9 cellular contexts compared by ENCODE assay signal in the genomic region with DNA sequence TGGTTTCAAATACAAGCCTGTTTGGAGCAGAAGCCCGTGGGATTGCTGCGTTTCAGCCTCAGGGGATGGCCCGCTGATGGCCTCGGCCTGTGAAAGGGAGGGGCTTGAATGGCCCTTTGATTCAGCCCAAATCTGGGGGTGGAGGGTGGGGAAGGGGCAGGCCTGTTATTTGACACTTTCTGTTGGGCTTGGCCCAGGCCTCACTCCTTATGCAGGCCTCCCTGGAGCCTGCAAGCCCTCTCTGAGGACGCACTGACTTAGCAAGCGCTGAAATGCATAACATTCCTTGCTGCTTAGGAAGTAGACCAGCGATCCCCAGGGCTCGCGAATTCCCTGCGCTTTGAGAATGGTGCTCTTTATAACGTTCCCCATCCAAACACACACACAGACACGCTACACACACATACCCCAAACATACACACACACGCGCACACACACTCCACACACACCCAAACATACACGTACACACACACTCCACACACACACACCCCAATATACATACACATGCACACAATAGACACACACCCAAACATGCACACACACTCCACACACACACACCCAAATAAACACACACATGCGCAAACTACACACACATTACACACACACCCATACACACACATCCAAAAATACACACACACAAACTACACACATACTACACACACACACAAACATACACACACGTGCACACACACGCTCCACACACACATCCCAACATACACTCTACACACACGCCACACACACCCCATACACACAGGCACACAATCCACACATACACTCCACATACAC. TPM values are rescaled to one million over a fixed set of nuclear protein-coding genes. Genes with fewer than 3 reads are reported as not detected.
DNase-seq lines count a peak whose midpoint lies in the region; ATAC-seq, FAIRE-seq and TF ChIP-seq lines count a peak whose summit lies in the region.
"Had no signal": no experiment of that assay in that cellular context is flagged by ENCODE, and none has a peak within 500 bp of the region (broad histone marks: within the 10 kb centered on the region; RNA-seq: fewer than 3 reads in every experiment).

No MANE protein-coding gene starts in this region.

- H3K4me3 Mint-ChIP-seq in activated T-helper 2 cell treated with anti-CD3 and anti-CD28 coated beads, Interferon-gamma antibody, Interleukin-2, Interleukin-4, amounts not matched to agents 10 μg/mL and 5 μg/mL and 100 μg/mL, durations not matched to agents 14 hours and 24 hours and 36 hours (ENCODE audit: low read depth) = no peak overlapping the region

- intact Hi-C loops in breast epithelium (cut with DNase I; ENCODE audit: low total_unique reads) (no loop called here), kidney (cut with DNase I) (no loop called here), thyroid gland (cut with DNase I) (no loop called here)
- intact Hi-C loops in activated T-helper 2 cell treated with anti-CD3 and anti-CD28 coated beads, Interferon-gamma antibody, Interleukin-2, Interleukin-4, amounts not matched to agents 10 μg/mL and 5 μg/mL and 100 μg/mL, durations not matched to agents 14 hours and 24 hours and 36 hours (cut with micrococcal nuclease) = no loop called here

- H3K36me3 ChIP-seq in breast epithelium (no peaks in the 10 kb centered on the region), kidney (ENCODE audit: control insufficient read depth in 1 of 2, insufficient read depth in 2 of 2, low read length in 2 of 2) (no peaks in the 10 kb centered on the region), thyroid gland (no peaks in the 10 kb centered on the region)

- H3K4me3 ChIP-seq in breast epithelium = peak overlapping the region in 2 of 3 donors; percentile 9 to 49
- H3K4me3 ChIP-seq in kidney (ENCODE audit: low read length in 2 of 2) = peak overlapping the region in 1 of 2 donors; percentile 13
- H3K4me3 ChIP-seq in thyroid gland (replicated peaks in 1 of 3) = no peak overlapping the region

- no peak for TF ChIP-seq POLR2A in breast epithelium (IDR thresholded peaks at IDR 0.05)
- peak in 1 of 2 donors; percentile 63 for TF ChIP-seq POLR2A in thyroid gland (IDR thresholded peaks at IDR 0.05)

- DNase-seq in A172 (ENCODE audit: low spot score) (peak; percentile 85), HS-5 (ENCODE audit: low read depth) (peak; percentile 16), breast epithelium (ENCODE audit: low spot score in 2 of 2) (peak; percentile 76 to 79), kidney (peak; percentile 97), thyroid gland (peak; percentile 93 to 94), NOMO-1 treated with DMSO at 0.1 percent for 48 hours (lab: John Stamatoyannopoulos, UW; ENCODE audit: unreplicated experiment) (no peak)
- DNase-seq in activated T-helper 2 cell treated with anti-CD3 and anti-CD28 coated beads, Interferon-gamma antibody, Interleukin-2, Interleukin-4, amounts not matched to agents 10 μg/mL and 5 μg/mL and 100 μg/mL, durations not matched to agents 14 hours and 24 hours and 36 hours (ENCODE audit: low spot score) = no peak

- H3K27me3 Mint-ChIP-seq in activated T-helper 2 cell treated with anti-CD3 and anti-CD28 coated beads, Interferon-gamma antibody, Interleukin-2, Interleukin-4, amounts not matched to agents 10 μg/mL and 5 μg/mL and 100 μg/mL, durations not matched to agents 14 hours and 24 hours and 36 hours (ENCODE audit: low read depth) = peaks cover 2% of the 10 kb centered on the region

- H3K27ac Mint-ChIP-seq in activated T-helper 2 cell treated with anti-CD3 and anti-CD28 coated beads, Interferon-gamma antibody, Interleukin-2, Interleukin-4, amounts not matched to agents 10 μg/mL and 5 μg/mL and 100 μg/mL, durations not matched to agents 14 hours and 24 hours and 36 hours = no peak overlapping the region

- no peaks in the 10 kb centered on the region for H3K27me3 ChIP-seq in breast epithelium
- H3K27me3 ChIP-seq in thyroid gland = no peaks in the 10 kb centered on the region

- H3K27ac ChIP-seq in breast epithelium (peak overlapping the region; percentile 54 to 88), kidney (ENCODE audit: low read depth in 2 of 2, low read length in 2 of 2) (peak overlapping the region; percentile 58 to 73), thyroid gland (peak overlapping the region; percentile 45 to 74 (median 69))

- no peaks in the 10 kb centered on the region for H3K4me1 ChIP-seq in breast epithelium
- peaks cover 7 to 14% of the 10 kb centered on the region in 2 donors for H3K4me1 ChIP-seq in kidney (ENCODE audit: control insufficient read depth in 1 of 2, insufficient read depth in 1 of 2, low read depth in 1 of 2, low read length in 2 of 2)
- H3K4me1 ChIP-seq in thyroid gland = peaks cover 7 to 30% of the 10 kb centered on the region in 2 donors

- peaks cover 7% of the 10 kb centered on the region for H3K4me1 Mint-ChIP-seq in activated T-helper 2 cell treated with anti-CD3 and anti-CD28 coated beads, Interferon-gamma antibody, Interleukin-2, Interleukin-4, amounts not matched to agents 10 μg/mL and 5 μg/mL and 100 μg/mL, durations not matched to agents 14 hours and 24 hours and 36 hours (ENCODE audit: low read depth)

- no peak for TF ChIP-seq CTCF in breast epithelium (IDR thresholded peaks at IDR 0.05)
- no peak for TF ChIP-seq CTCF in kidney (IDR thresholded peaks at IDR 0.05; ENCODE audit: borderline replicate concordance, extremely low read depth, insufficient read depth)
- TF ChIP-seq CTCF in thyroid gland (IDR thresholded peaks at IDR 0.05) = no peak

- WGBS in thyroid gland, 2 donors = 44 to 49% methylated on average over 19 of the region's 19 CpGs

- peaks cover 3% of the 10 kb centered on the region for H3K36me3 Mint-ChIP-seq in activated T-helper 2 cell treated with anti-CD3 and anti-CD28 coated beads, Interferon-gamma antibody, Interleukin-2, Interleukin-4, amounts not matched to agents 10 μg/mL and 5 μg/mL and 100 μg/mL, durations not matched to agents 14 hours and 24 hours and 36 hours (ENCODE audit: low read depth)

- no peak for FAIRE-seq in kidney (lab: Jason Lieb, UNC)

- ATAC-seq in HG03432 (IDR thresholded peaks at IDR 0.05; ENCODE audit: unreplicated experiment) = no peak

- no peak overlapping the region for H3K9ac ChIP-seq in kidney (ENCODE audit: low read length in 2 of 2)

- H3K9me3 Mint-ChIP-seq in activated T-helper 2 cell treated with anti-CD3 and anti-CD28 coated beads, Interferon-gamma antibody, Interleukin-2, Interleukin-4, amounts not matched to agents 10 μg/mL and 5 μg/mL and 100 μg/mL, durations not matched to agents 14 hours and 24 hours and 36 hours = peaks cover 7% of the 10 kb centered on the region

- H3K9me3 ChIP-seq in breast epithelium (no peaks in the 10 kb centered on the region), kidney (ENCODE audit: control insufficient read depth in 1 of 2, low read length in 2 of 2) (no peaks in the 10 kb centered on the region), thyroid gland (no peaks in the 10 kb centered on the region)

RNA-seq across cellular contexts. Expression of a gene that starts 29.6 kb away (rescaled TPM):
- not detected in 2 replicates for total RNA-seq in A172 (2014; rRNA removed; shearing (Covaris generic))
- total RNA-seq in breast epithelium = 1 to 10 TPM in 2 of 3 donors, under 1 TPM in 1; 0.48 to 1.3 (median 1.3) TPM
- 2.0 TPM for total RNA-seq in kidney
- polyA plus RNA-seq in kidney (ENCODE audit: insufficient read depth, low read depth, low replicate concordance) = 0.11 TPM
- total RNA-seq in thyroid gland = under 1 TPM in 2 of 4 donors, not detected in 2; 0.10 to 0.83 TPM
- total RNA-seq in activated T-helper 2 cell treated with anti-CD3 and anti-CD28 coated beads, Interferon-gamma antibody, Interleukin-2, Interleukin-4, amounts not matched to agents 10 μg/mL and 5 μg/mL and 100 μg/mL, durations not matched to agents 14 hours and 24 hours and 36 hours = not detected in 2 replicates
- total RNA-seq: activated CD8-positive, alpha-beta memory T cell treated with anti-CD3 and anti-CD28 coated beads for 36 hours had no signal

RNA-seq across cellular contexts. Expression of a gene that starts 51.4 kb away (rescaled TPM):
- total RNA-seq in A172 (2014; rRNA removed; shearing (Covaris generic)) = 0.60 and 4.6 TPM in 2 replicates
- total RNA-seq in breast epithelium (10 to 100 TPM; 13.1 to 39.7 (median 18.7) TPM), kidney (18.0 TPM), thyroid gland (10 to 100 TPM in 1 of 4 donors, 1 to 10 TPM in 3; 4.0 to 12.8 (median 7.5) TPM)
- polyA plus RNA-seq in kidney (ENCODE audit: insufficient read depth, low read depth, low replicate concordance) = 1.8 TPM
- total RNA-seq in activated T-helper 2 cell treated with anti-CD3 and anti-CD28 coated beads, Interferon-gamma antibody, Interleukin-2, Interleukin-4, amounts not matched to agents 10 μg/mL and 5 μg/mL and 100 μg/mL, durations not matched to agents 14 hours and 24 hours and 36 hours = 0.34 and 0.67 TPM in 2 replicates

Comparison
In these comparisons a context has a peak if more than half of its experiments do, and no peak if none do; other contexts are left out.
1. DNase-seq: peak in A172 (single experiment), HS-5 (single experiment), breast epithelium (2 of 2), kidney (single experiment) and thyroid gland (2 of 2); none in activated T-helper 2 cell treated with anti-CD3 and anti-CD28 coated beads, Interferon-gamma antibody, Interleukin-2, Interleukin-4, amounts not matched to agents 10 μg/mL and 5 μg/mL and 100 μg/mL, durations not matched to agents 14 hours and 24 hours and 36 hours (single experiment) and NOMO-1 treated with DMSO at 0.1 percent for 48 hours (single experiment).
2. H3K4me3 ChIP-seq: peak in breast epithelium (2 of 3); none in thyroid gland (0 of 3).
3. Peak in every context shown above with its lines, with median percentiles within 50 percentile points of each other: H3K27ac ChIP-seq.